ENCODE assay signal across 8 cellular contexts in genomic region chr20:44746367-44747165, GRCh38. TPM values are rescaled to one million over a fixed set of nuclear protein-coding genes. Genes with fewer than 3 reads are reported as not detected.
DNase-seq lines count a peak whose midpoint lies in the region; ATAC-seq and TF ChIP-seq lines count a peak whose summit lies in the region.

No MANE protein-coding gene starts in this region.

- POLR2A ChIA-PET in AG04449 (lab: Yijun Ruan, JAX) = no interaction called here

- H3K27ac ChIP-seq in HUES6 (ENCODE audit: low read depth, low read length) = no peak overlapping the region
- peak overlapping the region; percentile 92 to 94 for H3K27ac ChIP-seq in ascending aorta
- no peak overlapping the region for H3K27ac ChIP-seq in mesodermal cell (ENCODE audit: low read depth, low read length, severe bottlenecking)

- H3K36me3 ChIP-seq in HUES6 (ENCODE audit: control insufficient read depth, insufficient read depth, low read length) = no peaks in the 10 kb centered on the region
- peaks cover 0 to 5% of the 10 kb centered on the region in 2 donors for H3K36me3 ChIP-seq in ascending aorta
- no peaks in the 10 kb centered on the region for H3K36me3 ChIP-seq in mesodermal cell (ENCODE audit: control insufficient read depth, insufficient read depth, low read length)

- WGBS in mesodermal cell (ENCODE audit: insufficient coverage in 2 of 2), 2 experiments = 43% methylated on average over 7 of the region's 12 CpGs

- CTCF ChIA-PET in AG04449 (lab: Yijun Ruan, JAX) = interaction anchor here (0.7 to 15.2 kb wide), 36 partner anchors 8 to 566 kb away, joined by 3 to 169 read pairs (median 4); partner anchors contain the start of gene YWHAB

- H3K4me1 ChIP-seq in HUES6 (ENCODE audit: control insufficient read depth, insufficient read depth, low read length) (peaks cover 8% of the 10 kb centered on the region), ascending aorta (peaks cover 7 to 28% of the 10 kb centered on the region in 2 donors), mesodermal cell (ENCODE audit: control insufficient read depth, insufficient read depth, low read length, poor library complexity, severe bottlenecking) (no peaks in the 10 kb centered on the region)

- H3K9me3 ChIP-seq in HUES6 (ENCODE audit: control insufficient read depth, insufficient read depth, low read depth, low read length) = no peaks in the 10 kb centered on the region
- no peaks in the 10 kb centered on the region for H3K9me3 ChIP-seq in ascending aorta
- H3K9me3 ChIP-seq in mesodermal cell (ENCODE audit: control insufficient read depth, low read length) = no peaks in the 10 kb centered on the region

- no peak for DNase-seq in AG04449 (ENCODE audit: low read depth, low spot score)
- DNase-seq in ascending aorta (ENCODE audit: low spot score in 2 of 2) = no peak
- no peak for DNase-seq in SW480 (ENCODE audit: low spot score)
- no peak for DNase-seq in AG08395 (ENCODE audit: low spot score)
- DNase-seq in midbrain (lab: John Stamatoyannopoulos, UW) = no peak

- peaks cover 54% of the 10 kb centered on the region for H3K27me3 ChIP-seq in HUES6 (ENCODE audit: control insufficient read depth, insufficient read depth, low read length)
- H3K27me3 ChIP-seq in ascending aorta = no peaks in the 10 kb centered on the region

- intact Hi-C loops in ascending aorta (cut with DNase I) = loop anchor here (1.0 to 5.0 kb wide), 5 partner anchors 64 to 224 kb away; partner anchors contain the start of genes RIMS4, SERINC3 and TOMM34

- TF ChIP-seq CTCF in AG04449 (IDR thresholded peaks at IDR 0.05; ENCODE audit: insufficient read depth, low read length, missing control alignments) (no peak), ascending aorta (IDR thresholded peaks at IDR 0.05) (no peak)

- ATAC-seq in HG02885 (IDR thresholded peaks at IDR 0.05; ENCODE audit: poor library complexity, unreplicated experiment) = no peak

- H3K9ac ChIP-seq in HUES6 (ENCODE audit: low read length) = no peak overlapping the region

- H3K4me3 ChIP-seq in AG04449 (ENCODE audit: low read depth, low read length) = peak overlapping the region; percentile 50
- H3K4me3 ChIP-seq in HUES6 (ENCODE audit: low read depth, low read length) = peak overlapping the region; percentile 62
- H3K4me3 ChIP-seq in ascending aorta = peak overlapping the region; percentile 62 to 86
- peak overlapping the region; percentile 40 for H3K4me3 ChIP-seq in mesodermal cell (ENCODE audit: extremely low read depth, insufficient read depth, low read length, poor library complexity, severe bottlenecking)

RNA-seq across cellular contexts. Expression of gene KCNK15, which starts 0.9 kb away (rescaled TPM):
- total RNA-seq in ascending aorta = 62.6 TPM
- not detected for polyA plus RNA-seq in mesodermal cell (2013, experiment 1 of 2)
- polyA plus RNA-seq in mesodermal cell (2013, experiment 2 of 2) = not detected

RNA-seq across cellular contexts. Expression of gene CCN5, which starts 31.4 kb away (rescaled TPM):
- 377 TPM for total RNA-seq in ascending aorta
- polyA plus RNA-seq in mesodermal cell (2013, experiment 1 of 2) = not detected
- polyA plus RNA-seq in mesodermal cell (2013, experiment 2 of 2) = not detected

Comparison
In these comparisons a context has a peak if more than half of its experiments do, and no peak if none do; other contexts are left out.
1. H3K27ac ChIP-seq: peak in ascending aorta (2 of 2); none in HUES6 (single experiment) and mesodermal cell (single experiment).
2. Peak in every context shown above with its lines, with median percentiles within 50 percentile points of each other: H3K4me3 ChIP-seq.